Comparison of ENCODE assay signal across 16 cellular contexts in genomic region chr4:8472166-8472688, GRCh38. TPM values are rescaled to one million over a fixed set of nuclear protein-coding genes. Genes with fewer than 3 reads are reported as not detected.
DNase-seq lines count a peak whose midpoint lies in the region; ATAC-seq, FAIRE-seq and TF ChIP-seq lines count a peak whose summit lies in the region.
"Had no signal": no experiment of that assay in that cellular context is flagged by ENCODE, and none has a peak within 500 bp of the region (broad histone marks: within the 10 kb centered on the region; RNA-seq: fewer than 3 reads in every experiment).

No MANE protein-coding gene starts in this region.

- FAIRE-seq in astrocyte (lab: Jason Lieb, UNC), result no peak
- FAIRE-seq in urothelium cell line (lab: Jason Lieb, UNC), result no peak
- FAIRE-seq: D721Med had no signal

- intact Hi-C loops in spleen (cut with DNase I; ENCODE audit: low total_unique reads), result no loop called here

- H3K79me2 ChIP-seq in astrocyte (ENCODE audit: insufficient read depth, low read length), result no peaks in the 10 kb centered on the region

- H3K36me3 ChIP-seq in astrocyte (ENCODE audit: insufficient read depth, low read length) (peaks cover 7% of the 10 kb centered on the region), mesodermal cell (ENCODE audit: control insufficient read depth, insufficient read depth, low read length) (peaks cover 49% of the 10 kb centered on the region), thymus (ENCODE audit: control insufficient read depth, insufficient read depth) (peaks cover 39% of the 10 kb centered on the region), spleen (peaks cover 0 to 90% (median 46%) of the 10 kb centered on the region in 6 donors)

- 91 to 95% methylated on average over 7 to 8 of the region's 8 CpGs for WGBS in mesodermal cell (ENCODE audit: insufficient coverage in 2 of 2), 2 experiments
- WGBS in thymus, result 88% methylated on average over 8 of the region's 8 CpGs
- 87 to 92% (median 91%) methylated on average over 7 to 8 of the region's 8 CpGs for WGBS in spleen, 5 donors

- H3K36me3 Mint-ChIP-seq in activated CD4-positive, alpha-beta T cell treated with anti-CD3 and anti-CD28 coated beads, Interleukin-2, amount 10 ng/mL, durations not matched to agents 7 days and 5 days (ENCODE audit: low read depth), result peaks cover 3% of the 10 kb centered on the region
- H3K36me3 Mint-ChIP-seq in astrocyte (ENCODE audit: low read depth, unreplicated experiment), result peaks cover 14% of the 10 kb centered on the region

- no peaks in the 10 kb centered on the region for H3K4me1 Mint-ChIP-seq in activated CD4-positive, alpha-beta T cell treated with anti-CD3 and anti-CD28 coated beads, Interleukin-2, amount 10 ng/mL, durations not matched to agents 7 days and 5 days
- H3K4me1 Mint-ChIP-seq in astrocyte (ENCODE audit: low read depth, unreplicated experiment), result peaks cover 21% of the 10 kb centered on the region

- H3K27ac ChIP-seq in astrocyte (ENCODE audit: low read depth, low read length) (peak overlapping the region; percentile 77), mesodermal cell (ENCODE audit: low read depth, low read length, severe bottlenecking) (peak overlapping the region; percentile 94), thymus (ENCODE audit: low read depth) (peak overlapping the region; percentile 37), spleen (no peak overlapping the region)

- H3K4me3 Mint-ChIP-seq in activated CD4-positive, alpha-beta T cell treated with anti-CD3 and anti-CD28 coated beads, Interleukin-2, amount 10 ng/mL, durations not matched to agents 7 days and 5 days, result no peak overlapping the region
- no peak overlapping the region for H3K4me3 Mint-ChIP-seq in astrocyte (ENCODE audit: unreplicated experiment)
- H3K4me3 Mint-ChIP-seq: stimulated activated naive B cell treated with anti-CD40 and anti-IgM and Interleukin-4, amounts not matched to agents 10 μg/mL and 1 μg/mL and 100 μg/mL, for 72 hours had no signal

- no peak overlapping the region for H2AFZ ChIP-seq in astrocyte (ENCODE audit: low read depth, low read length)

- H3K9me3 ChIP-seq in astrocyte (ENCODE audit: insufficient read depth, low read depth, low read length) (no peaks in the 10 kb centered on the region), mesodermal cell (ENCODE audit: control insufficient read depth, low read length) (no peaks in the 10 kb centered on the region), thymus (ENCODE audit: control insufficient read depth) (no peaks in the 10 kb centered on the region), spleen (no peaks in the 10 kb centered on the region)
- H3K9me3 ChIP-seq: left lung had no signal

- H3K27me3 Mint-ChIP-seq in activated CD4-positive, alpha-beta T cell treated with anti-CD3 and anti-CD28 coated beads, Interleukin-2, amount 10 ng/mL, durations not matched to agents 7 days and 5 days, result no peaks in the 10 kb centered on the region
- H3K27me3 Mint-ChIP-seq in astrocyte (ENCODE audit: low read depth, unreplicated experiment), result no peaks in the 10 kb centered on the region
- H3K27me3 Mint-ChIP-seq: stimulated activated naive B cell treated with anti-CD40 and anti-IgM and Interleukin-4, amounts not matched to agents 10 μg/mL and 1 μg/mL and 100 μg/mL, for 72 hours had no signal

- CTCF ChIA-PET in activated CD4-positive, alpha-beta T cell treated with anti-CD3 and anti-CD28 coated beads, Interleukin-2, amount 10 ng/mL, durations not matched to agents 7 days and 5 days (lab: Charles Lee), result interaction anchor here (0.6 to 0.9 kb wide), 3 partner anchors 19 to 220 kb away, joined by 3 read pairs; no protein-coding TSS in a partner anchor

- ATAC-seq in GM21528 (IDR thresholded peaks at IDR 0.05; ENCODE audit: low FRiP score, unreplicated experiment), result no peak
- ATAC-seq: Panc1; stimulated activated naive B cell treated with anti-CD40 and anti-IgM and Interleukin-4, amounts not matched to agents 10 μg/mL and 1 μg/mL and 100 μg/mL, for 72 hours had no signal

- H4K20me1 ChIP-seq in astrocyte (ENCODE audit: insufficient read depth, low read length), result peaks cover 49% of the 10 kb centered on the region

- H3K4me3 ChIP-seq in astrocyte (ENCODE audit: insufficient read depth, low read depth, low read length) (peak overlapping the region; percentile 2), mesodermal cell (ENCODE audit: extremely low read depth, insufficient read depth, low read length, poor library complexity, severe bottlenecking) (no peak overlapping the region), thymus (ENCODE audit: low read length) (no peak overlapping the region), spleen (no peak overlapping the region)
- H3K4me3 ChIP-seq: left lung had no signal

- no peak for DNase-seq in activated CD4-positive, alpha-beta T cell treated with anti-CD3 and anti-CD28 coated beads, Interleukin-2, amount 10 ng/mL, durations not matched to agents 7 days and 5 days
- DNase-seq in activated CD4-positive, alpha-beta T cell treated with anti-CD3 and anti-CD28 coated beads for 48 hours, result no peak
- DNase-seq in astrocyte (ENCODE audit: low read depth), result no peak
- DNase-seq in urothelium cell line (ENCODE audit: low spot score), result no peak
- no peak for DNase-seq in spleen
- DNase-seq: 8988T; activated naive CD4-positive, alpha-beta T cell treated with anti-CD3 and anti-CD28 coated beads, Interleukin-2, amount 50 U/mL, for 16 hours; dermis blood vessel endothelial cell; left lung; stimulated activated CD4-positive, alpha-beta T cell treated with anti-CD3 and anti-CD28 coated beads, Interleukin-2, amount 100 ng/mL, for 24 hours; stimulated activated naive B cell treated with anti-CD40 and anti-IgM and Interleukin-4, amounts not matched to agents 10 μg/mL and 1 μg/mL and 100 μg/mL, for 72 hours had no signal

- H3K4me1 ChIP-seq in astrocyte (ENCODE audit: insufficient read depth, low read length) (peaks cover 25% of the 10 kb centered on the region), mesodermal cell (ENCODE audit: control insufficient read depth, insufficient read depth, low read length, poor library complexity, severe bottlenecking) (peaks cover 40% of the 10 kb centered on the region), thymus (ENCODE audit: control insufficient read depth, insufficient read depth, low read length) (no peaks in the 10 kb centered on the region), spleen (peaks cover 0 to 7% (median 0%) of the 10 kb centered on the region in 6 donors)

- H3K27me3 ChIP-seq in astrocyte (ENCODE audit: insufficient read depth, low read length) (no peaks in the 10 kb centered on the region), thymus (ENCODE audit: control insufficient read depth, insufficient read depth) (no peaks in the 10 kb centered on the region), spleen (replicated peaks in 1 of 7) (no peaks in the 10 kb centered on the region)
- H3K27me3 ChIP-seq: left lung had no signal

- POLR2A ChIA-PET in activated CD4-positive, alpha-beta T cell treated with anti-CD3 and anti-CD28 coated beads, Interleukin-2, amount 10 ng/mL, durations not matched to agents 7 days and 5 days (lab: Charles Lee), result no interaction called here

- TF ChIP-seq CTCF in astrocyte (IDR thresholded peaks at IDR 0.05; ENCODE audit: insufficient read depth, low read depth, low read length) (no peak), spleen (IDR thresholded peaks at IDR 0.05 in 8 of 11, conservative IDR thresholded peaks at IDR 0.05 in 3 of 11) (no peak)

- H3K9me3 Mint-ChIP-seq in activated CD4-positive, alpha-beta T cell treated with anti-CD3 and anti-CD28 coated beads, Interleukin-2, amount 10 ng/mL, durations not matched to agents 7 days and 5 days, result no peaks in the 10 kb centered on the region
- H3K9me3 Mint-ChIP-seq in astrocyte (ENCODE audit: unreplicated experiment), result no peaks in the 10 kb centered on the region
- H3K9me3 Mint-ChIP-seq: stimulated activated naive B cell treated with anti-CD40 and anti-IgM and Interleukin-4, amounts not matched to agents 10 μg/mL and 1 μg/mL and 100 μg/mL, for 72 hours had no signal

- peak overlapping the region; percentile 67 for H3K4me2 ChIP-seq in astrocyte (ENCODE audit: low read length)

- H3K9ac ChIP-seq in astrocyte (ENCODE audit: low read length), result peak overlapping the region; percentile 70

- no peak for TF ChIP-seq POLR2A in spleen (IDR thresholded peaks at IDR 0.05)

- peak overlapping the region; percentile 42 for H3K27ac Mint-ChIP-seq in activated CD4-positive, alpha-beta T cell treated with anti-CD3 and anti-CD28 coated beads, Interleukin-2, amount 10 ng/mL, durations not matched to agents 7 days and 5 days
- H3K27ac Mint-ChIP-seq in astrocyte (ENCODE audit: unreplicated experiment), result peak overlapping the region; percentile 85

RNA-seq across cellular contexts. Expression of gene TRMT44, which starts 31.6 kb away (rescaled TPM):
- 10 to 100 TPM; 17.5 to 21.4 TPM for total RNA-seq in activated CD4-positive, alpha-beta T cell treated with anti-CD3 and anti-CD28 coated beads, Interleukin-2, amount 10 ng/mL, durations not matched to agents 7 days and 5 days
- total RNA-seq in astrocyte, result 12.2 and 18.0 TPM in 2 replicates
- polyA plus RNA-seq in mesodermal cell (2013, experiment 1 of 2), result 9.2 TPM
- 9.7 TPM for polyA plus RNA-seq in mesodermal cell (2013, experiment 2 of 2)
- 8.4 TPM for polyA plus RNA-seq in thymus
- 10 to 100 TPM; 18.9 to 28.3 (median 25.2) TPM for total RNA-seq in spleen
- 1 to 10 TPM; 5.7 to 8.0 (median 5.9) TPM for polyA plus RNA-seq in spleen

RNA-seq across cellular contexts. Expression of gene ACOX3, which starts 31.7 kb away (rescaled TPM):
- total RNA-seq in activated CD4-positive, alpha-beta T cell treated with anti-CD3 and anti-CD28 coated beads, Interleukin-2, amount 10 ng/mL, durations not matched to agents 7 days and 5 days, result 10 to 100 TPM; 13.8 to 15.4 TPM
- total RNA-seq in astrocyte, result 45.6 and 54.6 TPM in 2 replicates
- polyA plus RNA-seq in mesodermal cell (2013, experiment 1 of 2), result 15.2 TPM
- polyA plus RNA-seq in mesodermal cell (2013, experiment 2 of 2), result 13.1 TPM
- polyA plus RNA-seq in thymus, result 18.1 TPM
- 10 to 100 TPM; 16.1 to 26.5 (median 21.7) TPM for total RNA-seq in spleen
- polyA plus RNA-seq in spleen, result 10 to 100 TPM; 11.3 to 16.1 (median 15.0) TPM

Comparison
In these comparisons a context has a peak if more than half of its experiments do, and no peak if none do; other contexts are left out.
1. H3K27ac ChIP-seq: peak in astrocyte (single experiment), mesodermal cell (single experiment) and thymus (single experiment); none in spleen (0 of 8).